1 cellular context compared by ENCODE assay signal in genomic region chr2:47067788-47068407, GRCh38.
TF ChIP-seq lines count a peak whose summit lies in the region.

No MANE protein-coding gene starts in this region.

TF ChIP-seq in HepG2, 621 proteins besides CTCF, POLR2A, EP300 and RAD21 (continued from another document and continues in another):
- TF ChIP-seq ZBTB49 (CRISPR knock-in tag; IDR thresholded peaks at IDR 0.05; ENCODE audit: borderline replicate concordance) (no peak), ZNF577 (CRISPR knock-in tag; IDR thresholded peaks at IDR 0.05; ENCODE audit: borderline replicate concordance, low read depth) (no peak), ERF (CRISPR knock-in tag; IDR thresholded peaks at IDR 0.05) (0 out of 2 replicates have a peak, but pooled peaks have one; percentile 43), DNMT3B (CRISPR knock-in tag; conservative IDR thresholded peaks at IDR 0.05) (no peak), FOXC1 (CRISPR knock-in tag; IDR thresholded peaks at IDR 0.05; ENCODE audit: borderline replicate concordance) (no peak), SATB2 (CRISPR knock-in tag; IDR thresholded peaks at IDR 0.05) (no peak), HDAC6 (IDR thresholded peaks at IDR 0.05; ENCODE audit: low read depth, low read length) (no peak), ZNF879 (CRISPR knock-in tag; IDR thresholded peaks at IDR 0.05) (no peak), MEF2D (CRISPR knock-in tag; IDR thresholded peaks at IDR 0.05) (peak; percentile 65; the same call in 1 of the 2 replicates), POGZ (CRISPR knock-in tag; IDR thresholded peaks at IDR 0.05) (peak; percentile 75), POLR2AphosphoS2 (IDR thresholded peaks at IDR 0.05; ENCODE audit: low read depth, low read length) (no peak), CREB3 (CRISPR knock-in tag; IDR thresholded peaks at IDR 0.05) (no peak), SIN3B (IDR thresholded peaks at IDR 0.05; ENCODE audit: low read length) (no peak), POGK (CRISPR knock-in tag; conservative IDR thresholded peaks at IDR 0.05) (no peak; the same call in 1 of the 2 replicates), DBP (CRISPR knock-in tag; IDR thresholded peaks at IDR 0.05; ENCODE audit: not compliant biosample characterization) (no peak), RFXAP (CRISPR knock-in tag; IDR thresholded peaks at IDR 0.05; ENCODE audit: borderline replicate concordance) (no peak), TOE1 (CRISPR knock-in tag; IDR thresholded peaks at IDR 0.05) (no peak), NFAT5 (CRISPR knock-in tag; IDR thresholded peaks at IDR 0.05) (no peak; the same call in 1 of the 2 replicates), RFX1 (IDR thresholded peaks at IDR 0.05) (no peak), ZBTB3 (CRISPR knock-in tag; IDR thresholded peaks at IDR 0.05; ENCODE audit: borderline replicate concordance, low read depth) (no peak), HNRNPL (IDR thresholded peaks at IDR 0.05; ENCODE audit: low read depth, low read length) (peak; percentile 86), NCOA2 (CRISPR knock-in tag; IDR thresholded peaks at IDR 0.05) (peak; percentile 58; the same call in 1 of the 2 replicates), XRCC5 (optimal IDR thresholded peaks at IDR 0.05; ENCODE audit: low read length) (peak; percentile 61), GABPA (IDR thresholded peaks at IDR 0.05; ENCODE audit: low read depth, low read length) (no peak), GABPA (CRISPR knock-in tag; IDR thresholded peaks at IDR 0.05; ENCODE audit: low read depth) (no peak), JDP2 (CRISPR knock-in tag; IDR thresholded peaks at IDR 0.05; ENCODE audit: borderline replicate concordance) (no peak), SPEN (CRISPR knock-in tag; IDR thresholded peaks at IDR 0.05; ENCODE audit: low read depth) (peak; percentile 68; the same call in 1 of the 2 replicates), CBX2 (IDR thresholded peaks at IDR 0.05; ENCODE audit: low read depth, low read length) (no peak), CBX2 (CRISPR knock-in tag; IDR thresholded peaks at IDR 0.05; ENCODE audit: low read depth) (no peak), ZBTB44 (CRISPR knock-in tag; IDR thresholded peaks at IDR 0.05) (no peak), KDM6A (CRISPR knock-in tag; IDR thresholded peaks at IDR 0.05; ENCODE audit: low read depth) (no peak), ZFP1 (CRISPR knock-in tag; IDR thresholded peaks at IDR 0.05) (no peak), NR2C2 (CRISPR knock-in tag; IDR thresholded peaks at IDR 0.05; ENCODE audit: borderline replicate concordance) (peak; percentile 72; the same call in 1 of the 2 replicates), ZNF784 (CRISPR knock-in tag; IDR thresholded peaks at IDR 0.05; ENCODE audit: borderline replicate concordance) (no peak), NFKBIZ (CRISPR knock-in tag; IDR thresholded peaks at IDR 0.05) (no peak), SNAI1 (CRISPR knock-in tag; IDR thresholded peaks at IDR 0.05; ENCODE audit: borderline replicate concordance) (no peak), ETS1 (CRISPR knock-in tag; IDR thresholded peaks at IDR 0.05) (no peak), ZNF101 (CRISPR knock-in tag; IDR thresholded peaks at IDR 0.05; ENCODE audit: borderline replicate concordance, low read depth) (no peak), SSRP1 (CRISPR knock-in tag; IDR thresholded peaks at IDR 0.05) (no peak; the same call in 1 of the 2 replicates), CREM (IDR thresholded peaks at IDR 0.05) (no peak), CREM (CRISPR knock-in tag; IDR thresholded peaks at IDR 0.05) (no peak), KDM4B (CRISPR knock-in tag; IDR thresholded peaks at IDR 0.05) (no peak), ZNF12 (CRISPR knock-in tag; IDR thresholded peaks at IDR 0.05) (no peak), AKNA (CRISPR knock-in tag; IDR thresholded peaks at IDR 0.05; ENCODE audit: borderline replicate concordance) (no peak)
